In the genomic region with DNA sequence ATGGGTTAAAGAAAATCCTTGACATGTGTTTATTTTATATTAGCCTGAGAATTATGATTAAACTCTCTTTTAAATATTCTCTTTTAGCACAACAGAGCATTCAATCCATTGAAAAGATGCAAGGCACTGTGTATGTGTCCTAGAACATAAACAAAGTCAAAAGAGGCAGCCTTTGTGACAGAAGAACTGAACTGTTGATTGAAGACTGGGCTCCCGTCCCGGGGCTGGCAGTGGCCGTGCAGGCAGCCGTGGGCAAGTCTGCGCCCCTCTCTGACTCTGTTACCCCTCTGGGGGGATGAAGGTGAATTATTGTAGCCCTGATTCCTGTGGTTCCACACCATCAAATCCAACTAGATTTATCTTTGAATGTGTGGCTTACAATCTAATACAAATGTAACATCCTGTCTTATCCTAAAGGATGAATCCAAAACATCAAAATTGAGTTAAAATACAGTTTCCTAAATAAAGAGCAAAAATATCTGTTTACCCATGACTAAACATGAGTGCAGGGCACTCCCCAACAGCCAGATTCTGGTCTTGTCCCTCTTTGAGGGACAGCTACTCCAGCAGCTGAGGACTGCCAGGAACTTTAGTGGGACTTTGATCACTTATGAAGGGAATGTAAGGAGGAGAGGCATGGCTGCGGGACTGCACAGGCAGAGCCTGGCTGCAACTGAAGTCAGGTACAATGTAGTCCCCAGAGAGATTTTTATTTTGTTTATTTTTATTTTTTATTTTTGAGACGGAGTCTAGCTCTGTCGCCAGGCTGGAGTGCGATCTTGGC, we compare ENCODE assay signal across 17 cellular contexts.
"Had no signal": no experiment of that assay in that cellular context is flagged by ENCODE, and none has a peak within 500 bp of the region (broad histone marks: within the 10 kb centered on the region; RNA-seq: fewer than 3 reads in every experiment).

No MANE protein-coding gene starts in this region.

- H3K27me3 ChIP-seq: heart right ventricle, pancreas, suprapubic skin, upper lobe of left lung had no signal

- H3K4me1 ChIP-seq: suprapubic skin, upper lobe of left lung had no signal

- ATAC-seq: activated CD4-positive, alpha-beta T cell treated with anti-CD3 and anti-CD28 coated beads for 36 hours; activated CD8-positive, alpha-beta memory T cell treated with anti-CD3 and anti-CD28 coated beads, Interleukin-2, amount 10 ng/mL, durations not matched to agents 7 days and 5 days; heart right ventricle; pancreas had no signal

- H3K9me3 ChIP-seq: heart right ventricle, pancreas, suprapubic skin, upper lobe of left lung had no signal

- H3K27ac ChIP-seq: heart right ventricle, pancreas, suprapubic skin, upper lobe of left lung had no signal

- FAIRE-seq: pancreas had no signal

- DNase-seq: activated CD4-positive, alpha-beta memory T cell treated with anti-CD3 and anti-CD28 coated beads for 36 hours; activated CD4-positive, alpha-beta T cell treated with anti-CD3 and anti-CD28 coated beads for 36 hours; activated CD8-positive, alpha-beta memory T cell treated with anti-CD3 and anti-CD28 coated beads, Interleukin-2, amount 10 ng/mL, durations not matched to agents 7 days and 5 days; activated naive CD4-positive, alpha-beta T cell treated with anti-CD3 and anti-CD28 coated beads, Interleukin-2, amount 50 U/mL, for 16 hours; activated T-cell treated with anti-CD3 and anti-CD28 coated beads, Interleukin-2, amount 50 U/mL, for 1 hour; effector memory CD4-positive, alpha-beta T cell; foreskin fibroblast; heart right ventricle; islet precursor cell; pancreas; retina; SIG-M5; stimulated activated CD4-positive, alpha-beta T cell treated with anti-CD3 and anti-CD28 coated beads, Interleukin-4, amount 100 ng/mL, for 4 hours; stimulated activated CD8-positive, alpha-beta memory T cell treated with anti-CD3 and anti-CD28 coated beads, Interleukin-4, amount 100 ng/mL, for 48 hours; stimulated activated naive CD4-positive, alpha-beta T cell treated with Interleukin-2 at 50 U/mL for 16 hours had no signal

- H3K36me3 ChIP-seq: heart right ventricle, pancreas, suprapubic skin, upper lobe of left lung had no signal

- H3K4me3 ChIP-seq: heart right ventricle, pancreas, suprapubic skin, upper lobe of left lung had no signal
